14 cellular contexts compared by ENCODE assay signal in the genomic region with DNA sequence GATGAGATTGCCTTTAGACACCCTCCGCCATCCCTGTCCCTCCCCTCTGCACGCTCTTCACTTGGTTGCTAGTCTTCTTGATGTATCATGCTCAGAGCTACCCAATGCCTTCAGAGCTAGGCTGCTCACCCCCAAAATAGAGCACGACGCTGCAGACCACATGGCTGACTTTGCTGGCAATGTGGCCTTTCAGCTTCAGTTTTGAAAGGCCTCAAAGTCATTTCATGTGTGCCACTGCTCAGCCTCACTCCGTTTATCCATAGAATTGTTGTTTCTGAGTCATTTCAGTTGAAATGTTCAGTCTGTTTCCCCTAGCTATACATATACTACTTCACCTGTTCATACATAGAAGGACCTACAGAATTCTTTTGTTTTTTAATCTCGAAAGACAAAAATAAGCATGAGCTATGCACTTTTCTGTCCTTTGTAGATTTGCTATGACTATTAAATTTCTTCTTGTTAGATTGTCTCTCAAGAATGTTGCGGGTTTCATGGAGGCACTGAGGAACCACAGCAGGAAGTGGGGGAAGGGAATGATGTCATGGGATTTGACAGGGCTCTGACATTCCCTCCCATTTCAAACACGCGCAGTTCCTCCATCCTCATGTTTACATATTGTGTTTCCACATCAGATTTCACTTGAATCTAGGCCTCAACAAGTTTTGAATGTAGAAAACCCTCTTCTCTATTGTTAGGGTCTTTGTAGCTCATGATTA.
DNase-seq lines count a peak whose midpoint lies in the region; ATAC-seq, FAIRE-seq and TF ChIP-seq lines count a peak whose summit lies in the region.
"Had no signal": no experiment of that assay in that cellular context is flagged by ENCODE, and none has a peak within 500 bp of the region (broad histone marks: within the 10 kb centered on the region; RNA-seq: fewer than 3 reads in every experiment).

No MANE protein-coding gene starts in this region.

- H3K9me3 ChIP-seq in T-helper 17 cell (ENCODE audit: control insufficient read depth, low read length, poor library complexity, severe bottlenecking), result no peaks in the 10 kb centered on the region

- peak; percentile 44 for FAIRE-seq in GM18507 (lab: Jason Lieb, UNC)
- FAIRE-seq: colon had no signal

- peak overlapping the region; percentile 43 for H3K27ac Mint-ChIP-seq in T-helper 1 cell treated with Interleukin-12 subunit alpha and Interleukin-12 subunit beta and Interleukin-4 antibody, amounts not matched to agents 30 μg/mL and 1 μg/mL, for 36 hours
- no peak overlapping the region for H3K27ac Mint-ChIP-seq in T-helper 17 cell

- H3K4me3 Mint-ChIP-seq in T-helper 1 cell treated with Interleukin-12 subunit alpha and Interleukin-12 subunit beta and Interleukin-4 antibody, amounts not matched to agents 30 μg/mL and 1 μg/mL, for 36 hours, result no peak overlapping the region
- H3K4me3 Mint-ChIP-seq in T-helper 17 cell, result no peak overlapping the region
- H3K4me3 Mint-ChIP-seq: CD8-positive, alpha-beta memory T cell had no signal

- no peaks in the 10 kb centered on the region for H3K27me3 Mint-ChIP-seq in T-helper 1 cell treated with Interleukin-12 subunit alpha and Interleukin-12 subunit beta and Interleukin-4 antibody, amounts not matched to agents 30 μg/mL and 1 μg/mL, for 36 hours (ENCODE audit: low read depth)
- no peaks in the 10 kb centered on the region for H3K27me3 Mint-ChIP-seq in T-helper 17 cell

- H3K36me3 Mint-ChIP-seq in T-helper 1 cell treated with Interleukin-12 subunit alpha and Interleukin-12 subunit beta and Interleukin-4 antibody, amounts not matched to agents 30 μg/mL and 1 μg/mL, for 36 hours (ENCODE audit: low read depth), result peaks cover 19% of the 10 kb centered on the region
- H3K36me3 Mint-ChIP-seq in T-helper 17 cell (ENCODE audit: low read depth), result peaks cover 2% of the 10 kb centered on the region
- H3K36me3 Mint-ChIP-seq: CD8-positive, alpha-beta memory T cell had no signal

- DNase-seq in AG08396 (ENCODE audit: low spot score) (peak; percentile 48), GM18507 (ENCODE audit: extremely low spot score, insufficient read length, low read depth) (no peak), fibroblast of pulmonary artery (ENCODE audit: low read depth) (peak; percentile 53), NCI-H1436 treated with DMSO at 0.1 percent for 48 hours (lab: John Stamatoyannopoulos, UW) (no peak), T-helper 17 cell (no peak)
- DNase-seq: activated CD8-positive, alpha-beta memory T cell treated with anti-CD3 and anti-CD28 coated beads, Interleukin-2, amount 50 U/mL, for 4 hours; CD8-positive, alpha-beta memory T cell; glutamatergic neuron; NCI-H446 had no signal

- no peak for ATAC-seq in GM21786 (IDR thresholded peaks at IDR 0.05; ENCODE audit: unreplicated experiment)
- ATAC-seq in HG03378 (IDR thresholded peaks at IDR 0.05; ENCODE audit: unreplicated experiment), result no peak
- ATAC-seq in T-helper 17 cell, result no peak

- H3K4me3 ChIP-seq in fibroblast of pulmonary artery (replicated peaks; ENCODE audit: low read depth, low read length), result no peak overlapping the region
- H3K4me3 ChIP-seq: lung had no signal

- peaks cover 3% of the 10 kb centered on the region for H3K9me3 Mint-ChIP-seq in T-helper 1 cell treated with Interleukin-12 subunit alpha and Interleukin-12 subunit beta and Interleukin-4 antibody, amounts not matched to agents 30 μg/mL and 1 μg/mL, for 36 hours
- H3K9me3 Mint-ChIP-seq: CD8-positive, alpha-beta memory T cell had no signal

- H3K4me1 Mint-ChIP-seq in T-helper 1 cell treated with Interleukin-12 subunit alpha and Interleukin-12 subunit beta and Interleukin-4 antibody, amounts not matched to agents 30 μg/mL and 1 μg/mL, for 36 hours (ENCODE audit: low read depth), result peaks cover 35% of the 10 kb centered on the region
- H3K4me1 Mint-ChIP-seq in T-helper 17 cell, result peaks cover 15% of the 10 kb centered on the region
- H3K4me1 Mint-ChIP-seq: CD8-positive, alpha-beta memory T cell had no signal

- TF ChIP-seq CTCF in fibroblast of pulmonary artery (IDR thresholded peaks at IDR 0.05; ENCODE audit: low read length, missing control alignments), result no peak

Comparison
In these comparisons a context has a peak if more than half of its experiments do, and no peak if none do; other contexts are left out.
1. DNase-seq: peak in AG08396 (single experiment) and fibroblast of pulmonary artery (single experiment); none in GM18507 (single experiment), NCI-H1436 treated with DMSO at 0.1 percent for 48 hours (single experiment) and T-helper 17 cell (0 of 3).